Comparison of ENCODE assay signal across 13 cellular contexts in genomic region chr11:36346562-36347383, GRCh38. TPM values are rescaled to one million over a fixed set of nuclear protein-coding genes. Genes with fewer than 3 reads are reported as not detected.
DNase-seq lines count a peak whose midpoint lies in the region; ATAC-seq lines count a peak whose summit lies in the region.
"Had no signal": no experiment of that assay in that cellular context is flagged by ENCODE, and none has a peak within 500 bp of the region (broad histone marks: within the 10 kb centered on the region; RNA-seq: fewer than 3 reads in every experiment).

No MANE protein-coding gene starts in this region.

- peak overlapping the region; percentile 90 for H3K27ac ChIP-seq in mucosa of rectum (ENCODE audit: low read depth in 2 of 2, low read length in 2 of 2)

- ATAC-seq in GM18868 (IDR thresholded peaks at IDR 0.05; ENCODE audit: unreplicated experiment) (peak; percentile 28), GM21717 (IDR thresholded peaks at IDR 0.05; ENCODE audit: unreplicated experiment) (peak; percentile 5), HG02938 (IDR thresholded peaks at IDR 0.05; ENCODE audit: unreplicated experiment) (no peak)
- ATAC-seq in activated T-helper 17 cell treated with anti-CD3 and anti-CD28 coated beads, Interleukin-2, amount 50 U/mL, for 72 hours (replicated peaks), result peak; percentile 58

- no peak overlapping the region for H3K9ac ChIP-seq in mucosa of rectum (ENCODE audit: low read depth in 1 of 2, low read length in 2 of 2)

- no peaks in the 10 kb centered on the region for H3K36me3 Mint-ChIP-seq in activated T-helper 17 cell treated with anti-CD3 and anti-CD28 coated beads, Interleukin-2, amount 50 U/mL, for 72 hours (ENCODE audit: low read depth)
- H3K36me3 Mint-ChIP-seq: CD4-positive, alpha-beta memory T cell had no signal

- no peaks in the 10 kb centered on the region for H3K27me3 ChIP-seq in mucosa of rectum (ENCODE audit: control insufficient read depth in 2 of 2, insufficient read depth in 2 of 2, low read length in 2 of 2)
- H3K27me3 ChIP-seq: BE2C had no signal

- H3K27ac Mint-ChIP-seq in activated T-helper 17 cell treated with anti-CD3 and anti-CD28 coated beads, Interleukin-2, amount 50 U/mL, for 72 hours, result peak overlapping the region; percentile 51
- H3K27ac Mint-ChIP-seq: CD4-positive, alpha-beta memory T cell had no signal

- H3K4me1 Mint-ChIP-seq in activated T-helper 17 cell treated with anti-CD3 and anti-CD28 coated beads, Interleukin-2, amount 50 U/mL, for 72 hours, result peaks cover 16% of the 10 kb centered on the region

- no peaks in the 10 kb centered on the region for H3K36me3 ChIP-seq in mucosa of rectum (ENCODE audit: control insufficient read depth in 2 of 2, insufficient read depth in 2 of 2, low read length in 2 of 2)
- H3K36me3 ChIP-seq: BE2C, HAP-1 had no signal

- H3K4me3 ChIP-seq in mucosa of rectum (ENCODE audit: low read length in 2 of 2), result no peak overlapping the region
- H3K4me3 ChIP-seq: HAP-1 had no signal

- H3K9me3 ChIP-seq in mucosa of rectum (ENCODE audit: control insufficient read depth in 2 of 2, low read length in 2 of 2), result no peaks in the 10 kb centered on the region
- H3K9me3 ChIP-seq: BE2C, HAP-1 had no signal

- H3K4me1 ChIP-seq in mucosa of rectum (ENCODE audit: control insufficient read depth in 2 of 2, insufficient read depth in 2 of 2, low read length in 2 of 2), result peaks cover 12 to 17% of the 10 kb centered on the region in 2 donors
- H3K4me1 ChIP-seq: BE2C had no signal

- H3K9me3 Mint-ChIP-seq in activated T-helper 17 cell treated with anti-CD3 and anti-CD28 coated beads, Interleukin-2, amount 50 U/mL, for 72 hours, result no peaks in the 10 kb centered on the region
- H3K9me3 Mint-ChIP-seq: CD4-positive, alpha-beta memory T cell had no signal

- DNase-seq in head of caudate nucleus (no peak), RPMI8226 (no peak)
- DNase-seq: BE2C; CD4-positive, alpha-beta memory T cell; DMS79 treated with DMSO at 0.1 percent for 48 hours; NCI-H446; SIG-M5 had no signal

- intact Hi-C loops in head of caudate nucleus (cut with DNase I), result no loop called here

- H3K4me3 Mint-ChIP-seq in activated T-helper 17 cell treated with anti-CD3 and anti-CD28 coated beads, Interleukin-2, amount 50 U/mL, for 72 hours, result peak overlapping the region; percentile 37
- H3K4me3 Mint-ChIP-seq: CD4-positive, alpha-beta memory T cell had no signal

- peaks cover 19% of the 10 kb centered on the region for H3K27me3 Mint-ChIP-seq in activated T-helper 17 cell treated with anti-CD3 and anti-CD28 coated beads, Interleukin-2, amount 50 U/mL, for 72 hours

RNA-seq across cellular contexts. Expression of gene PRR5L, which starts 50.7 kb away (rescaled TPM):
- total RNA-seq in activated T-helper 17 cell treated with anti-CD3 and anti-CD28 coated beads, Interleukin-2, amount 50 U/mL, for 72 hours, result 10 to 100 TPM; 10.0 to 10.6 TPM

RNA-seq across cellular contexts. Expression of gene COMMD9, which starts 57.5 kb away (rescaled TPM):
- 10 to 100 TPM; 38.3 to 58.5 TPM for total RNA-seq in activated T-helper 17 cell treated with anti-CD3 and anti-CD28 coated beads, Interleukin-2, amount 50 U/mL, for 72 hours
